ENCODE assay signal across 11 cellular contexts in the genomic region with DNA sequence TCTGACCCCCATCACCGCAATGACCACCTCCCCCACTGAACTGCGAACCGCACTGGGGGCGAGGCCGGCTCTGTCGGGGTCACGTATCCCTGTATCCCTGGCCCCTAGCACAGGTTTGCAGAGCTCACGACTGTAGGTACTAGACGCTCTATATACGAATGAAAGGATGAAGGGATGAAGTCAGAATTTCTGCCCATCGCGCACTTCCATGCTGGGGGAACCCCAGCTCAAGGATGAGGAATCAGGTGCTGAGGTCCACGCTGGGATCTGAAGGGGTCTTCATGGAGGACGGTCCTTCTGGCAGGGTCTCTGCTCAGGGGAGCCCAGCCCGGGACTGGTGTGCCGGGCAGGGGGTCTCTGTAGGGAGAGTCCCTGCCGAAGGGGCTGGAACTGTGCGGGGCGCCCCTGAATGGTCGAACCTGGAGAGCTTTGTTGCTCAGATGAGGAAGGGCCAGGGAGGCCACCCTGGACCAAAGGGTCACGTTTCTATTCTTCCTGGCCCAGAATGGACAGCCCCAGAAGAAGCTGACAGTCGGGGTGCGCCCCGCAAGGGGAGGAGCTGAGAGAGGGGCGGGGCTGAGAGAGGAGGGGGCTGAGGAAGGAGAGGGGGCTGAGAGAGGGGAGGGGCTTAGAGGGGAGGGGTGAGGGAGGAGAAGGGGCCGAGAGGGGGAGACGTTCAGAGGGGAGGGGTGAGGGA. TPM values are rescaled to one million over a fixed set of nuclear protein-coding genes. Genes with fewer than 3 reads are reported as not detected.
DNase-seq lines count a peak whose midpoint lies in the region; ATAC-seq, FAIRE-seq and TF ChIP-seq lines count a peak whose summit lies in the region.
"Had no signal": no experiment of that assay in that cellular context is flagged by ENCODE, and none has a peak within 500 bp of the region (broad histone marks: within the 10 kb centered on the region; RNA-seq: fewer than 3 reads in every experiment).

No MANE protein-coding gene starts in this region.

- H3K4me2 ChIP-seq in OCI-LY3 (ENCODE audit: low read length), result peak overlapping the region; percentile 65
- H3K4me2 ChIP-seq in endothelial cell of umbilical vein (ENCODE audit: insufficient read depth, low read length), result peak overlapping the region; percentile 6

- H4K20me1 ChIP-seq in OCI-LY3 (ENCODE audit: insufficient read depth, low read length) (no peaks in the 10 kb centered on the region), endothelial cell of umbilical vein (replicated peaks; ENCODE audit: control insufficient read depth, extremely low read depth, insufficient read depth, low read length) (no peaks in the 10 kb centered on the region)

- TF ChIP-seq CTCF in OCI-LY3 (IDR thresholded peaks at IDR 0.05; ENCODE audit: low read depth, low read length), result no peak
- TF ChIP-seq CTCF in endothelial cell of umbilical vein (IDR thresholded peaks at IDR 0.05; ENCODE audit: extremely low read depth in 1 of 2, insufficient read depth in 1 of 2, low read depth in 1 of 2, low read length in 2 of 2), result no peak
- no peak for TF ChIP-seq CTCF in retinal pigment epithelial cell (conservative IDR thresholded peaks at IDR 0.05; ENCODE audit: low read depth, low read length)
- no peak for TF ChIP-seq CTCF in colonic mucosa (IDR thresholded peaks at IDR 0.05)

- dilution Hi-C loops in endothelial cell of umbilical vein (cut with MboI; ENCODE audit: extremely low pct_ligation_motif_present, low sequenced_read_pairs), result no loop called here

- H3K36me3 ChIP-seq in OCI-LY3 (replicated peaks; ENCODE audit: low read depth, low read length), result no peaks in the 10 kb centered on the region
- no peaks in the 10 kb centered on the region for H3K36me3 ChIP-seq in endothelial cell of umbilical vein (ENCODE audit: control insufficient read depth in 2 of 2, extremely low read depth in 1 of 2, insufficient read depth in 2 of 2, low read length in 2 of 2)
- no peaks in the 10 kb centered on the region for H3K36me3 ChIP-seq in colonic mucosa
- H3K36me3 ChIP-seq: thoracic aorta had no signal

- no peaks in the 10 kb centered on the region for H3K79me2 ChIP-seq in OCI-LY3 (ENCODE audit: low read length)
- no peaks in the 10 kb centered on the region for H3K79me2 ChIP-seq in endothelial cell of umbilical vein (ENCODE audit: control insufficient read depth, insufficient read depth, low read length)

- DNase-seq in activated CD8-positive, alpha-beta memory T cell treated with anti-CD3 and anti-CD28 coated beads, Interleukin-2, amount 10 ng/mL, durations not matched to agents 7 days and 5 days, result no peak
- no peak for DNase-seq in activated CD8-positive, alpha-beta memory T cell treated with anti-CD3 and anti-CD28 coated beads, Interleukin-2, amount 50 U/mL, for 4 hours
- DNase-seq in endothelial cell of umbilical vein (ENCODE audit: low read depth, low spot score) (peak; percentile 41), retinal pigment epithelial cell (ENCODE audit: low read depth) (no peak), NCI-H1694 (lab: John Stamatoyannopoulos, UW) (no peak), colonic mucosa (no peak)
- DNase-seq: NCI-H2107 had no signal

- peak overlapping the region; percentile 74 for H3K4me3 ChIP-seq in OCI-LY3 (ENCODE audit: low read length)
- peak overlapping the region in 2 of 3 experiments; percentile 25 to 42 for H3K4me3 ChIP-seq in endothelial cell of umbilical vein (replicated peaks in 1 of 3; ENCODE audit: insufficient read depth in 1 of 3, low read depth in 1 of 3, low read length in 3 of 3)
- peak overlapping the region; percentile 19 for H3K4me3 ChIP-seq in retinal pigment epithelial cell (ENCODE audit: low read length)
- no peak overlapping the region for H3K4me3 ChIP-seq in colonic mucosa

- H3K4me1 Mint-ChIP-seq in activated CD8-positive, alpha-beta memory T cell treated with anti-CD3 and anti-CD28 coated beads, Interleukin-2, amount 10 ng/mL, durations not matched to agents 7 days and 5 days, result no peaks in the 10 kb centered on the region

- peak overlapping the region; percentile 8; the same call in 1 of the 2 replicates for H3K9ac ChIP-seq in OCI-LY3 (ENCODE audit: low read length)
- H3K9ac ChIP-seq in endothelial cell of umbilical vein (replicated peaks; ENCODE audit: extremely low read depth, insufficient read depth, low read length), result no peak overlapping the region
- no peak overlapping the region for H3K9ac ChIP-seq in colonic mucosa (ENCODE audit: low read depth in 2 of 2, low read length in 2 of 2)

- H3K4me1 ChIP-seq in OCI-LY3 (ENCODE audit: low read length) (peaks cover 10% of the 10 kb centered on the region; the same call in 1 of the 2 replicates), endothelial cell of umbilical vein (ENCODE audit: control insufficient read depth, extremely low read depth, insufficient read depth, low read length) (no peaks in the 10 kb centered on the region), colonic mucosa (no peaks in the 10 kb centered on the region)

- no peaks in the 10 kb centered on the region for H3K9me1 ChIP-seq in endothelial cell of umbilical vein (replicated peaks; ENCODE audit: control insufficient read depth, extremely low read depth, insufficient read depth, low read length)

- POLR2A ChIA-PET in endothelial cell of umbilical vein (lab: Charles Lee), result interaction anchor here (0.6 kb wide), 1 partner anchor 20 kb away, joined by 3 read pairs; no protein-coding TSS in a partner anchor

- peaks cover 37% of the 10 kb centered on the region for H3K27me3 Mint-ChIP-seq in activated CD8-positive, alpha-beta memory T cell treated with anti-CD3 and anti-CD28 coated beads, Interleukin-2, amount 10 ng/mL, durations not matched to agents 7 days and 5 days

- no peaks in the 10 kb centered on the region for H3K9me3 ChIP-seq in OCI-LY3 (ENCODE audit: insufficient read depth, low read length)
- H3K9me3 ChIP-seq in endothelial cell of umbilical vein (replicated peaks; ENCODE audit: control insufficient read depth, insufficient read depth, low read length), result no peaks in the 10 kb centered on the region
- H3K9me3 ChIP-seq in colonic mucosa, result no peaks in the 10 kb centered on the region
- H3K9me3 ChIP-seq: thoracic aorta had no signal

- H3K36me3 Mint-ChIP-seq in activated CD8-positive, alpha-beta memory T cell treated with anti-CD3 and anti-CD28 coated beads, Interleukin-2, amount 10 ng/mL, durations not matched to agents 7 days and 5 days, result no peaks in the 10 kb centered on the region

- no peak overlapping the region; the same call in 1 of the 2 replicates for H2AFZ ChIP-seq in OCI-LY3 (ENCODE audit: low read depth, low read length)
- H2AFZ ChIP-seq in endothelial cell of umbilical vein (ENCODE audit: low read depth, low read length), result peak overlapping the region; percentile 27

- peaks cover 24% of the 10 kb centered on the region; the same call in 1 of the 2 replicates for H3K27me3 ChIP-seq in OCI-LY3 (ENCODE audit: low read depth, low read length)
- peaks cover 0 to 4% of the 10 kb centered on the region in 2 experiments for H3K27me3 ChIP-seq in endothelial cell of umbilical vein (ENCODE audit: control insufficient read depth in 2 of 2, insufficient read depth in 2 of 2, low read length in 2 of 2)
- peaks cover 9% of the 10 kb centered on the region for H3K27me3 ChIP-seq in colonic mucosa

- BruUV-seq in endothelial cell of umbilical vein (replicated peaks; lab: Mats Ljungman, UMichigan), result no TSS peak

- TF ChIP-seq POLR2A in endothelial cell of umbilical vein (IDR thresholded peaks at IDR 0.05; ENCODE audit: low read depth, low read length), result no peak

- no peak overlapping the region for H3K4me3 Mint-ChIP-seq in activated CD8-positive, alpha-beta memory T cell treated with anti-CD3 and anti-CD28 coated beads, Interleukin-2, amount 10 ng/mL, durations not matched to agents 7 days and 5 days

- H3K27ac ChIP-seq in OCI-LY3 (ENCODE audit: low read length) (no peak overlapping the region), endothelial cell of umbilical vein (ENCODE audit: insufficient read depth, low read depth, low read length) (no peak overlapping the region), colonic mucosa (no peak overlapping the region)
- H3K27ac ChIP-seq: thoracic aorta had no signal

- no peak overlapping the region for H3K27ac Mint-ChIP-seq in activated CD8-positive, alpha-beta memory T cell treated with anti-CD3 and anti-CD28 coated beads, Interleukin-2, amount 10 ng/mL, durations not matched to agents 7 days and 5 days

- H3K9me3 Mint-ChIP-seq in activated CD8-positive, alpha-beta memory T cell treated with anti-CD3 and anti-CD28 coated beads, Interleukin-2, amount 10 ng/mL, durations not matched to agents 7 days and 5 days (ENCODE audit: low read depth), result no peaks in the 10 kb centered on the region

- CTCF ChIA-PET in activated CD8-positive, alpha-beta memory T cell treated with anti-CD3 and anti-CD28 coated beads, Interleukin-2, amount 10 ng/mL, durations not matched to agents 7 days and 5 days (lab: Charles Lee), result interaction anchor here (2.2 kb wide), 1 partner anchor 39 kb away, joined by 7 read pairs; no protein-coding TSS in a partner anchor
- CTCF ChIA-PET in endothelial cell of umbilical vein (lab: Charles Lee), result interaction anchor here (0.7 to 6.6 kb wide), 12 partner anchors 8 to 39 kb away, joined by 3 to 57 read pairs (median 5); no protein-coding TSS in a partner anchor

- peak; percentile 20 for ATAC-seq in activated CD8-positive, alpha-beta memory T cell treated with anti-CD3 and anti-CD28 coated beads, Interleukin-2, amount 10 ng/mL, durations not matched to agents 7 days and 5 days
- no peak for ATAC-seq in HG03520 (IDR thresholded peaks at IDR 0.05; ENCODE audit: unreplicated experiment)

- intact Hi-C loops in endothelial cell of umbilical vein (cut with micrococcal nuclease) (no loop called here), colonic mucosa (cut with DNase I) (no loop called here)

- FAIRE-seq in endothelial cell of umbilical vein (lab: Jason Lieb, UNC), result no peak
- FAIRE-seq: small intestine had no signal

RNA-seq across cellular contexts. Expression of a gene that starts 37.9 kb away (rescaled TPM):
- not detected for total RNA-seq in activated CD8-positive, alpha-beta memory T cell treated with anti-CD3 and anti-CD28 coated beads, Interleukin-2, amount 10 ng/mL, durations not matched to agents 7 days and 5 days
- total RNA-seq in endothelial cell of umbilical vein (166 and 176 TPM in 2 replicates), colonic mucosa (1 to 10 TPM; 1.3 to 5.6 TPM)
- polyA plus RNA-seq in endothelial cell of umbilical vein, result 97.8 and 108 TPM in 2 replicates
- polyA plus RNA-seq in endothelial cell of umbilical vein (2011; cell fraction: cytosol; rRNA removed), result 72.3 and 85.5 TPM in 2 replicates
- polyA plus RNA-seq in endothelial cell of umbilical vein (2011; cell fraction: nucleus; rRNA removed), result 63.8 and 64.4 TPM in 2 replicates
- 72.0 and 81.2 TPM in 2 replicates for polyA plus RNA-seq in endothelial cell of umbilical vein (2012)
- polyA minus RNA-seq in endothelial cell of umbilical vein, result 110 and 142 TPM in 2 replicates
- polyA minus RNA-seq in endothelial cell of umbilical vein (2011; cell fraction: cytosol; rRNA and poly(A)+ RNA removed), result 0.31 TPM
- polyA minus RNA-seq in endothelial cell of umbilical vein (2011; cell fraction: nucleus; rRNA and poly(A)+ RNA removed), result 30.1 and 46.2 TPM in 2 replicates

RNA-seq across cellular contexts. Expression of a gene that starts 41.9 kb away (rescaled TPM):
- 10 to 100 TPM; 15.7 to 20.1 TPM for total RNA-seq in activated CD8-positive, alpha-beta memory T cell treated with anti-CD3 and anti-CD28 coated beads, Interleukin-2, amount 10 ng/mL, durations not matched to agents 7 days and 5 days
- total RNA-seq in endothelial cell of umbilical vein (53.7 and 56.1 TPM in 2 replicates), colonic mucosa (10 to 100 TPM; 14.2 to 24.1 TPM)
- 40.0 and 44.8 TPM in 2 replicates for polyA plus RNA-seq in endothelial cell of umbilical vein
- polyA plus RNA-seq in endothelial cell of umbilical vein (2011; cell fraction: cytosol; rRNA removed), result 33.4 and 37.4 TPM in 2 replicates
- 19.3 and 19.4 TPM in 2 replicates for polyA plus RNA-seq in endothelial cell of umbilical vein (2011; cell fraction: nucleus; rRNA removed)
- polyA plus RNA-seq in endothelial cell of umbilical vein (2012), result 21.5 and 29.8 TPM in 2 replicates
- 32.6 and 35.4 TPM in 2 replicates for polyA minus RNA-seq in endothelial cell of umbilical vein
- 1.2 TPM for polyA minus RNA-seq in endothelial cell of umbilical vein (2011; cell fraction: cytosol; rRNA and poly(A)+ RNA removed)
- 15.8 and 24.1 TPM in 2 replicates for polyA minus RNA-seq in endothelial cell of umbilical vein (2011; cell fraction: nucleus; rRNA and poly(A)+ RNA removed)

RNA-seq across cellular contexts. Expression of a gene that starts 57.6 kb away (rescaled TPM):
- total RNA-seq in activated CD8-positive, alpha-beta memory T cell treated with anti-CD3 and anti-CD28 coated beads, Interleukin-2, amount 10 ng/mL, durations not matched to agents 7 days and 5 days, result under 1 TPM; 0.32 to 0.35 TPM
- 0.31 and 0.42 TPM in 2 replicates for total RNA-seq in endothelial cell of umbilical vein
- polyA plus RNA-seq in endothelial cell of umbilical vein, result 0.21 and 0.24 TPM in 2 replicates
- polyA plus RNA-seq in endothelial cell of umbilical vein (2011; cell fraction: cytosol; rRNA removed), result 0.17 and 0.18 TPM in 2 replicates
- polyA plus RNA-seq in endothelial cell of umbilical vein (2011; cell fraction: nucleus; rRNA removed), result 0.24 and 0.26 TPM in 2 replicates
- polyA plus RNA-seq in endothelial cell of umbilical vein (2012), result 0.15 TPM in 1 of 2 replicates, not detected in the other
- 0.17 and 0.45 TPM in 2 replicates for polyA minus RNA-seq in endothelial cell of umbilical vein
- not detected for polyA minus RNA-seq in endothelial cell of umbilical vein (2011; cell fraction: cytosol; rRNA and poly(A)+ RNA removed)
- 0.24 TPM in 2 replicates for polyA minus RNA-seq in endothelial cell of umbilical vein (2011; cell fraction: nucleus; rRNA and poly(A)+ RNA removed)
- total RNA-seq in colonic mucosa, result 10 to 100 TPM; 24.4 to 26.0 TPM

Comparison
In these comparisons a context has a peak if more than half of its experiments do, and no peak if none do; other contexts are left out.
1. RNA of a gene that starts 37.9 kb away (total RNA-seq): 166 to 176 TPM in endothelial cell of umbilical vein; 1.3 to 5.6 TPM in colonic mucosa and not detected in activated CD8-positive, alpha-beta memory T cell treated with anti-CD3 and anti-CD28 coated beads, Interleukin-2, amount 10 ng/mL, durations not matched to agents 7 days and 5 days; every median in the first group is over 10 times any median in the second.
2. RNA of a gene that starts 57.6 kb away (total RNA-seq): 24.4 to 26.0 TPM in colonic mucosa; 0.32 to 0.35 TPM in activated CD8-positive, alpha-beta memory T cell treated with anti-CD3 and anti-CD28 coated beads, Interleukin-2, amount 10 ng/mL, durations not matched to agents 7 days and 5 days and 0.31 to 0.42 TPM in endothelial cell of umbilical vein; every median in the first group is over 10 times any median in the second.